ENCODE assay signal across 1 cellular context in genomic region chr12:52349196-52349595, GRCh38.
TF ChIP-seq lines count a peak whose summit lies in the region.

No MANE protein-coding gene starts in this region.

TF ChIP-seq in GM12878, 131 proteins besides CTCF, POLR2A, EP300 and RAD21:
- TF ChIP-seq BHLHE40 (IDR thresholded peaks at IDR 0.05; ENCODE audit: borderline replicate concordance in 1 of 2, low read depth in 2 of 2, low read length in 1 of 2) (peak in 1 of 2 experiments; percentile 46; a peak in 1 of 4 replicates), SPI1 (IDR thresholded peaks at IDR 0.05; ENCODE audit: borderline replicate concordance, insufficient read depth, low read depth, low read length) (no peak), ZNF207 (IDR thresholded peaks at IDR 0.05; ENCODE audit: borderline replicate concordance) (no peak), MTA2 (IDR thresholded peaks at IDR 0.05; ENCODE audit: low read depth) (0 out of 2 replicates have a peak, but pooled peaks have one; percentile 31), HDGF (IDR thresholded peaks at IDR 0.05) (no peak)
